ENCODE assay signal across 25 cellular contexts in the genomic region with DNA sequence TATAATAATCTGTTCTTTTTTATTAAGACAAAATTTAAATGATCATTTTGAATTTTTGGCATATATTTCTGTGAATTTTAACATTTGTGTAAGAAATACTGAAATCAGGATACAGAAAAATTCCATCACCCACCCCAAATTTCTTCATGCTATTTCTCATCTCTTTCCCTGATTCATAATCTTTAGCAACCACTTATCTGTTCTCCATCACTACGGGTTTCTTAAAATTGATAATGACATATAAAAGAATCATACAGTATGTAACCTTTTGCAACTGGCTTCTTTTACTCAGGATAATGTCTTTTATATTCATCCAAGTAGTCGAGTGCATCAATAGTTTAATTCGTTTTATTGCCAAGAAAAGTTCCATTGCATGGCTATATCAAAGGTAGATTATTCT.
"Had no signal": no experiment of that assay in that cellular context is flagged by ENCODE, and none has a peak within 500 bp of the region (broad histone marks: within the 10 kb centered on the region; RNA-seq: fewer than 3 reads in every experiment).

No MANE protein-coding gene starts in this region.

- H3K27me3 ChIP-seq: colonic mucosa, dorsolateral prefrontal cortex, esophagus muscularis mucosa, esophagus squamous epithelium, foreskin keratinocyte, gastrocnemius medialis, gastroesophageal sphincter, heart left ventricle, heart right ventricle, hepatocyte had no signal

- H3K4me3 ChIP-seq: colonic mucosa, coronary artery, dorsolateral prefrontal cortex, esophagus muscularis mucosa, esophagus squamous epithelium, gastrocnemius medialis, gastroesophageal sphincter, heart left ventricle, heart right ventricle, hepatocyte had no signal

- ATAC-seq: effector memory CD8-positive, alpha-beta T cell; esophagus mucosa; foreskin keratinocyte; gastrocnemius medialis; gastroesophageal sphincter; heart left ventricle; heart right ventricle had no signal

- H3K4me1 ChIP-seq: colonic mucosa, esophagus muscularis mucosa, esophagus squamous epithelium, foreskin keratinocyte, gastrocnemius medialis, gastroesophageal sphincter had no signal

- H3K79me2 ChIP-seq: hepatocyte had no signal

- DNase-seq: colonic mucosa; cortex of kidney; dermis blood vessel endothelial cell; dorsolateral prefrontal cortex; effector CD4-positive, alpha-beta T cell; effector CD8-positive, alpha-beta T cell; effector memory CD4-positive, alpha-beta T cell; effector memory CD8-positive, alpha-beta T cell; endodermal cell; erythroblast; esophagus squamous epithelium; foreskin fibroblast; foreskin keratinocyte; foreskin melanocyte; gastrocnemius medialis; glutamatergic neuron; heart right ventricle; hippocampal formation had no signal

- H3K9me3 ChIP-seq: colonic mucosa, esophagus muscularis mucosa, esophagus squamous epithelium, gastrocnemius medialis, gastroesophageal sphincter, heart left ventricle, heart right ventricle had no signal

- H2AFZ ChIP-seq: hepatocyte had no signal

- H3K36me3 ChIP-seq: colonic mucosa, esophagus muscularis mucosa, esophagus squamous epithelium, gastrocnemius medialis, gastroesophageal sphincter, heart left ventricle, heart right ventricle had no signal

- H3K27ac ChIP-seq: colonic mucosa, coronary artery, dorsolateral prefrontal cortex, epithelial cell of prostate, esophagus muscularis mucosa, esophagus squamous epithelium, foreskin keratinocyte, gastrocnemius medialis, gastroesophageal sphincter, heart left ventricle, heart right ventricle, hepatocyte had no signal

- H3K4me2 ChIP-seq: hepatocyte had no signal
